In genomic region chrX:17592117-17592516, GRCh38 we compare ENCODE assay signal across 11 cellular contexts.
DNase-seq lines count a peak whose midpoint lies in the region; ATAC-seq and TF ChIP-seq lines count a peak whose summit lies in the region.
"Had no signal": no experiment of that assay in that cellular context is flagged by ENCODE, and none has a peak within 500 bp of the region (broad histone marks: within the 10 kb centered on the region; RNA-seq: fewer than 3 reads in every experiment).

No MANE protein-coding gene starts in this region.

- no peaks in the 10 kb centered on the region for H3K27me3 ChIP-seq in RWPE2 (ENCODE audit: insufficient read depth, poor library complexity, severe bottlenecking)
- H3K27me3 ChIP-seq in stomach, result no peaks in the 10 kb centered on the region

- intact Hi-C loops in stomach (cut with DNase I; ENCODE audit: low total_unique reads), result no loop called here

- no peak for TF ChIP-seq EP300 in stomach (IDR thresholded peaks at IDR 0.05)

- H3K4me3 ChIP-seq in RWPE2 (ENCODE audit: severe bottlenecking), result no peak overlapping the region
- peak overlapping the region; percentile 6 for H3K4me3 ChIP-seq in fibroblast of the aortic adventitia (ENCODE audit: low read depth, low read length)
- peak overlapping the region in 1 of 4 donors; percentile 18 for H3K4me3 ChIP-seq in stomach

- no peak for ATAC-seq in RWPE2 (ENCODE audit: low read depth)
- no peak for ATAC-seq in GM21786 (IDR thresholded peaks at IDR 0.05; ENCODE audit: unreplicated experiment)
- ATAC-seq: T-cell had no signal

- WGBS in stomach, 5 donors, result 22 to 70% (median 31%) methylated on average over 1 of the region's 1 CpG

- H3K9me3 ChIP-seq in RWPE2 (ENCODE audit: severe bottlenecking), result no peaks in the 10 kb centered on the region
- H3K9me3 ChIP-seq in stomach, result no peaks in the 10 kb centered on the region

- TF ChIP-seq POLR2A in stomach (IDR thresholded peaks at IDR 0.05), result no peak

- H3K27ac ChIP-seq in RWPE2 (ENCODE audit: poor library complexity, severe bottlenecking), result peak overlapping the region; percentile 14
- H3K27ac ChIP-seq in stomach, result peak overlapping the region in 3 of 5 donors; percentile 47 to 61 (median 54)

- H3K4me1 ChIP-seq in RWPE2 (ENCODE audit: insufficient read depth, poor library complexity, severe bottlenecking), result peaks cover 27% of the 10 kb centered on the region
- H3K4me1 ChIP-seq in stomach, result peaks cover 0 to 39% (median 17%) of the 10 kb centered on the region in 4 donors

- DNase-seq in H4 (ENCODE audit: low spot score) (peak; percentile 8), RWPE2 (ENCODE audit: low spot score) (no peak), fibroblast of the aortic adventitia (ENCODE audit: low read depth) (no peak), stomach (no peak)
- DNase-seq in activated CD8-positive, alpha-beta memory T cell treated with anti-CD3 and anti-CD28 coated beads, Interleukin-2, amount 50 U/mL, for 48 hours, result no peak
- no peak for DNase-seq in stimulated activated naive CD4-positive, alpha-beta T cell treated with Interleukin-2 at 50 U/mL for 16 hours (lab: John Stamatoyannopoulos, UW)
- DNase-seq: activated CD8-positive, alpha-beta memory T cell treated with anti-CD3 and anti-CD28 coated beads for 24 hours; anterior cingulate cortex; posterior cingulate gyrus; T-cell had no signal

- H3K36me3 ChIP-seq in RWPE2 (ENCODE audit: low read depth), result no peaks in the 10 kb centered on the region
- H3K36me3 ChIP-seq in stomach, result no peaks in the 10 kb centered on the region

- TF ChIP-seq CTCF in RWPE2 (IDR thresholded peaks at IDR 0.05; ENCODE audit: poor library complexity, severe bottlenecking), result no peak
- no peak for TF ChIP-seq CTCF in fibroblast of the aortic adventitia (IDR thresholded peaks at IDR 0.05; ENCODE audit: insufficient read depth, low read length)
- no peak for TF ChIP-seq CTCF in stomach (IDR thresholded peaks at IDR 0.05)
